Comparison of ENCODE assay signal across 16 cellular contexts in the genomic region with DNA sequence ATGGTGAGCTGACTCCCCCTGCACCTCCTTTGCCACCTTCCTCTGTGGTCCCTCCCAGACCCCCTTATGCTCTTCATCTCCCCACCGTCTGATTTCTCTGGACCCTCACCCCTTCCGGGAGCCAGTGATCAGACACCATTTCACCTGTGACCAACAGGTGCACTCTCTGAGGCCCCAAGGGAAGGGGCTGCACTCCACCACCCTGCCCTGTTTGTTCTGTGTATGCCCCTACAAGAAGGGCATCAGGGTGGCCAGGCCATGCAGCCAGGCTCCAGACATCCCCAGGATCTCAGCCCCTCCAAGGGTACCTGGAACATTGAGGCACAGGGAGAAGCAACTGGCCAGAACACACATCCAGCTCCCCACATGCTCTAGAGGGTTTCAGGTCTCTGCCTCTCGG. TPM values are rescaled to one million over a fixed set of nuclear protein-coding genes. Genes with fewer than 3 reads are reported as not detected.
"Had no signal": no experiment of that assay in that cellular context is flagged by ENCODE, and none has a peak within 500 bp of the region (broad histone marks: within the 10 kb centered on the region; RNA-seq: fewer than 3 reads in every experiment).

No MANE protein-coding gene starts in this region.

RNA-seq across cellular contexts. Expression of a gene that starts 42.2 kb away (rescaled TPM):
- total RNA-seq: activated naive CD4-positive, alpha-beta T cell treated with anti-CD3 and anti-CD28 coated beads for 36 hours; activated naive CD8-positive, alpha-beta T cell treated with anti-CD3 and anti-CD28 coated beads for 36 hours; activated naive CD8-positive, alpha-beta T cell treated with anti-CD3 and anti-CD28 coated beads, Interleukin-2, amount 10 ng/mL, durations not matched to agents 7 days and 5 days; activated T-cell treated with anti-CD3 and anti-CD28 coated beads, Interleukin-2, amount 50 U/mL, for 4 hours; activated T-helper 1 cell treated with anti-CD3 and anti-CD28 coated beads, Interleukin-12 subunit alpha, Interleukin-12 subunit beta, Interleukin-2, Interleukin-4 antibody, amounts not matched to agents 30 ng/mL and 10 ng/mL and 1 ng/mL, durations not matched to agents 14 hours and 24 hours and 36 hours; activated T-helper 2 cell treated with anti-CD3 and anti-CD28 coated beads, Interferon-gamma antibody, Interleukin-2, Interleukin-4, amounts not matched to agents 10 μg/mL and 5 μg/mL and 100 μg/mL, durations not matched to agents 14 hours and 24 hours and 36 hours; aorta; ascending aorta; body of pancreas; breast epithelium; bronchial epithelial cell; cardiac septum; cerebellum had no signal
- polyA plus RNA-seq: adipose tissue, adrenal gland, aorta, cardiac muscle cell had no signal
